22 cellular contexts compared by ENCODE assay signal in the genomic region with DNA sequence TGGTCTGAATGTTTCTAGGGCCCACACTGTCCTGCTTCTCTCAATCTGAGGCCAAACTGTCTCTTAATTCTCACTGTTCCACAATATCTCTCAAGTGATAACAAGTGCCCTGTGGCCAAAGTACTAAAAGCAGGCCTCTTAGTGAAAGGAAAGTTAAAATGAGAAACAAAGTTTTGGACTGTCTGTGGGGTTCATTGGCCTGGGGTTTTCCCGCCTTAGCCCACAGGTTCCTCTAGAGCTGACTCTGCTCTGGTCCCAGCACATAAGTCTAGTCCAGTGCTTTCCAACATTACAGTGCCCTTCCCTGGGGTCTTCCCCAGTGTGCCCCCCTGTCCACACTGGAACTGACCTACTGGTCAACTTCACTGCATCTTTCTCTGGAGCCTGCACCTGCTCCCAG. TPM values are rescaled to one million over a fixed set of nuclear protein-coding genes. Genes with fewer than 3 reads are reported as not detected.
A peak's percentile ranks its signal among the peaks of the same experiment; 100 is the strongest.
DNase-seq lines count a peak whose midpoint lies in the region; ATAC-seq and TF ChIP-seq lines count a peak whose summit lies in the region.
"Had no signal": no experiment of that assay in that cellular context is flagged by ENCODE, and none has a peak within 500 bp of the region (broad histone marks: within the 10 kb centered on the region; RNA-seq: fewer than 3 reads in every experiment).

No MANE protein-coding gene starts in this region.

- DNase-seq in testis = no peak
- DNase-seq in NCI-H1092 (lab: John Stamatoyannopoulos, UW) = no peak
- DNase-seq in glutamatergic neuron = no peak
- DNase-seq in posterior cingulate gyrus = no peak
- DNase-seq: activated naive CD4-positive, alpha-beta T cell treated with anti-CD3 and anti-CD28 coated beads, Interleukin-2, amount 50 U/mL, for 16 hours; AML-193; Calu3; kidney glomerular epithelial cell; NCI-H146; NCI-H345; nephron progenitor cell; NK-92 treated with Interleukin-12 subunit alpha and Interleukin-12 subunit beta, amount 100 ng/mL, for 24 hours; RPMI8226; thyroid gland had no signal

- H3K9me3 Mint-ChIP-seq in glutamatergic neuron (ENCODE audit: unreplicated experiment) = peaks cover 2% of the 10 kb centered on the region

- no peak overlapping the region for H3K4me3 Mint-ChIP-seq in glutamatergic neuron (ENCODE audit: unreplicated experiment)
- H3K4me3 Mint-ChIP-seq: nephron progenitor cell had no signal

- peaks cover 7% of the 10 kb centered on the region for H3K4me1 ChIP-seq in testis
- H3K4me1 ChIP-seq: thyroid gland had no signal

- no peak for TF ChIP-seq POLR2A in testis (IDR thresholded peaks at IDR 0.05)

- TF ChIP-seq CTCF in testis (IDR thresholded peaks at IDR 0.05) (no peak), glutamatergic neuron (IDR thresholded peaks at IDR 0.05; ENCODE audit: partially characterized antibody, unreplicated experiment) (no peak)

- no peaks in the 10 kb centered on the region for H3K36me3 Mint-ChIP-seq in glutamatergic neuron (ENCODE audit: unreplicated experiment)

- intact Hi-C loops in testis (cut with DNase I; ENCODE audit: low total_unique reads) (no loop called here), posterior cingulate gyrus (cut with DNase I) (no loop called here)

- ATAC-seq in GM19023 (IDR thresholded peaks at IDR 0.05; ENCODE audit: unreplicated experiment) = peak; percentile 65
- ATAC-seq in GM21619 (IDR thresholded peaks at IDR 0.05; ENCODE audit: unreplicated experiment) = peak; percentile 73
- peak; percentile 42 for ATAC-seq in HG03025 (IDR thresholded peaks at IDR 0.05; ENCODE audit: low FRiP score, unreplicated experiment)
- ATAC-seq: HepG2 had no signal

- no peak overlapping the region for H3K4me3 ChIP-seq in testis
- H3K4me3 ChIP-seq: thyroid gland had no signal

- H3K36me3 ChIP-seq in testis (ENCODE audit: low read depth, missing control alignments) = no peaks in the 10 kb centered on the region
- H3K36me3 ChIP-seq: thyroid gland had no signal

- H3K4me1 Mint-ChIP-seq in glutamatergic neuron (ENCODE audit: low read depth, unreplicated experiment) = no peaks in the 10 kb centered on the region
- H3K4me1 Mint-ChIP-seq: nephron progenitor cell had no signal

- H3K27me3 ChIP-seq in testis = no peaks in the 10 kb centered on the region
- H3K27me3 ChIP-seq: thyroid gland had no signal

- no peaks in the 10 kb centered on the region for H3K27me3 Mint-ChIP-seq in glutamatergic neuron (ENCODE audit: unreplicated experiment)

- no peaks in the 10 kb centered on the region for H3K9me3 ChIP-seq in testis
- H3K9me3 ChIP-seq: thyroid gland had no signal

- peak overlapping the region; percentile 41 to 55 for H3K27ac ChIP-seq in testis
- H3K27ac ChIP-seq: thyroid gland had no signal

- WGBS in testis, 2 donors = 38 to 40% methylated on average over 1 of the region's 1 CpG

- no peak overlapping the region for H3K27ac Mint-ChIP-seq in glutamatergic neuron (ENCODE audit: unreplicated experiment)
- H3K27ac Mint-ChIP-seq: nephron progenitor cell had no signal

RNA-seq across cellular contexts. Expression of a gene that starts 6.3 kb away (rescaled TPM):
- total RNA-seq in testis = 10 to 100 TPM; 59.4 to 63.7 TPM
- 36.6 TPM for polyA plus RNA-seq in testis (ENCODE audit: insufficient read depth, low read depth, low replicate concordance)
- total RNA-seq in glutamatergic neuron (ENCODE audit: unreplicated experiment) = not detected
- total RNA-seq: Calu3, G401, HepG2, M059J, mesenteric fat pad, pulmonary artery endothelial cell, thyroid gland had no signal
- polyA plus RNA-seq: HepG2 had no signal

RNA-seq across cellular contexts. Expression of a gene that starts 11.5 kb away (rescaled TPM):
- total RNA-seq in testis (10 to 100 TPM; 11.7 to 13.0 TPM), glutamatergic neuron (ENCODE audit: unreplicated experiment) (not detected)
- 20.7 TPM for polyA plus RNA-seq in testis (ENCODE audit: insufficient read depth, low read depth, low replicate concordance)
- total RNA-seq: Calu3, G401, HepG2, M059J, mesenteric fat pad, pulmonary artery endothelial cell, thyroid gland had no signal
- polyA plus RNA-seq: HepG2 had no signal

RNA-seq across cellular contexts. Expression of a gene that starts 22.8 kb away (rescaled TPM):
- total RNA-seq in testis (10 to 100 TPM; 10.4 to 10.8 TPM), glutamatergic neuron (ENCODE audit: unreplicated experiment) (not detected)
- 8.8 TPM for polyA plus RNA-seq in testis (ENCODE audit: insufficient read depth, low read depth, low replicate concordance)
- total RNA-seq: Calu3, G401, HepG2, mesenteric fat pad, pulmonary artery endothelial cell, thyroid gland had no signal
- polyA plus RNA-seq: HepG2 had no signal

RNA-seq across cellular contexts. Expression of a gene that starts 37.9 kb away (rescaled TPM):
- total RNA-seq in testis (10 to 100 TPM; 50.9 to 53.5 TPM), glutamatergic neuron (ENCODE audit: unreplicated experiment) (not detected)
- 51.4 TPM for polyA plus RNA-seq in testis (ENCODE audit: insufficient read depth, low read depth, low replicate concordance)
- total RNA-seq: Calu3, G401, HepG2, mesenteric fat pad, pulmonary artery endothelial cell had no signal
- polyA plus RNA-seq: HepG2 had no signal

RNA-seq across cellular contexts. Expression of a gene that starts 55.9 kb away (rescaled TPM):
- total RNA-seq in testis = 10 to 100 TPM; 60.6 to 81.5 TPM
- polyA plus RNA-seq in testis (ENCODE audit: insufficient read depth, low read depth, low replicate concordance) = 29.0 TPM
- total RNA-seq in glutamatergic neuron (ENCODE audit: unreplicated experiment) = not detected
- total RNA-seq: Calu3, G401, HepG2, M059J, mesenteric fat pad, pulmonary artery endothelial cell had no signal
- polyA plus RNA-seq: HepG2 had no signal

Comparison
In these comparisons a context has a peak if more than half of its experiments do, and no peak if none do; other contexts are left out.
1. RNA of a gene that starts 6.3 kb away (total RNA-seq): 59.4 to 63.7 TPM in testis; not detected in glutamatergic neuron (single experiment); every median in the first group is over 10 times any median in the second.
2. RNA of a gene that starts 11.5 kb away (total RNA-seq): 11.7 to 13.0 TPM in testis; not detected in glutamatergic neuron (single experiment); every median in the first group is over 10 times any median in the second.
3. RNA of a gene that starts 22.8 kb away (total RNA-seq): 10.4 to 10.8 TPM in testis; not detected in glutamatergic neuron (single experiment); every median in the first group is over 10 times any median in the second.
4. Peak in every context shown above with its lines, with median percentiles within 50 percentile points of each other: ATAC-seq.